9 cellular contexts compared by ENCODE assay signal in genomic region chr15:84034831-84035753, GRCh38.
A peak's percentile ranks its signal among the peaks of the same experiment; 100 is the strongest.
DNase-seq lines count a peak whose midpoint lies in the region; ATAC-seq and TF ChIP-seq lines count a peak whose summit lies in the region.
"Had no signal": no experiment of that assay in that cellular context is flagged by ENCODE, and none has a peak within 500 bp of the region (broad histone marks: within the 10 kb centered on the region; RNA-seq: fewer than 3 reads in every experiment).

No MANE protein-coding gene starts in this region.

- H3K27me3 ChIP-seq in Caco-2 (replicated peaks; ENCODE audit: control insufficient read depth, insufficient read depth, low read length) (no peaks in the 10 kb centered on the region), SU-DHL-6 (ENCODE audit: low read length) (no peaks in the 10 kb centered on the region), right atrium auricular region (no peaks in the 10 kb centered on the region), upper lobe of right lung (no peaks in the 10 kb centered on the region)

- no peaks in the 10 kb centered on the region for H3K4me1 Mint-ChIP-seq in Caco-2 (ENCODE audit: low read depth, unreplicated experiment)

- TF ChIP-seq CTCF in Caco-2 (IDR thresholded peaks at IDR 0.05; ENCODE audit: insufficient read depth in 1 of 2, low read depth in 1 of 2, low read length in 1 of 2, severe bottlenecking in 1 of 2, unreplicated experiment in 1 of 2) (peak; percentile 25 to 59), SU-DHL-6 (IDR thresholded peaks at IDR 0.05; ENCODE audit: insufficient read depth, low read length, poor library complexity, severe bottlenecking) (peak; percentile 33), right atrium auricular region (IDR thresholded peaks at IDR 0.05) (peak; percentile 39 to 47), upper lobe of right lung (IDR thresholded peaks at IDR 0.05) (peak; percentile 41)

- no peak overlapping the region for H3K27ac ChIP-seq in SU-DHL-6 (ENCODE audit: low read depth, low read length)
- no peak overlapping the region for H3K27ac ChIP-seq in right atrium auricular region
- no peak overlapping the region for H3K27ac ChIP-seq in upper lobe of right lung

- intact Hi-C loops in Caco-2 (cut with micrococcal nuclease; ENCODE audit: unreplicated experiment), result loop anchor here (1.0 to 5.0 kb wide), 2 partner anchors 470 to 598 kb away; no protein-coding TSS in a partner anchor
- intact Hi-C loops in upper lobe of right lung (cut with DNase I), result no loop called here

- no TSS peak for BruUV-seq in Caco-2 (replicated peaks; lab: Mats Ljungman, UMichigan)

- H3K4me2 ChIP-seq in SU-DHL-6 (ENCODE audit: low read depth, low read length, poor library complexity, severe bottlenecking), result no peak overlapping the region

- CTCF ChIA-PET in Caco-2 (lab: Charles Lee), result interaction anchor here (1.2 to 1.4 kb wide), 2 partner anchors 9 to 41 kb away, joined by 3 to 5 read pairs; no protein-coding TSS in a partner anchor

- H3K9me2 ChIP-seq in SU-DHL-6 (replicated peaks; ENCODE audit: insufficient read depth, low read length), result no peaks in the 10 kb centered on the region

- H3K79me2 ChIP-seq in SU-DHL-6 (ENCODE audit: insufficient read depth, low read length), result no peaks in the 10 kb centered on the region

- ATAC-seq in HG02642 (IDR thresholded peaks at IDR 0.05; ENCODE audit: poor library complexity, unreplicated experiment) (peak; percentile 44), upper lobe of right lung (peak; percentile 65)

- H4K20me1 ChIP-seq in SU-DHL-6 (ENCODE audit: low read depth, low read length), result no peaks in the 10 kb centered on the region

- H3K9me3 ChIP-seq in Caco-2, result no peaks in the 10 kb centered on the region
- no peaks in the 10 kb centered on the region for H3K9me3 ChIP-seq in SU-DHL-6 (ENCODE audit: insufficient read depth, low read length)
- H3K9me3 ChIP-seq in right atrium auricular region, result no peaks in the 10 kb centered on the region
- no peaks in the 10 kb centered on the region for H3K9me3 ChIP-seq in upper lobe of right lung

- no peak overlapping the region for H3K27ac Mint-ChIP-seq in Caco-2 (ENCODE audit: unreplicated experiment)
- H3K27ac Mint-ChIP-seq: dendritic cell treated with granulocyte-macrophage colony-stimulating factor and Interleukin-4, amounts not matched to agents 40 ng/mL and 50 ng/mL, for 4 days had no signal

- H3K4me3 ChIP-seq in Caco-2 (ENCODE audit: low read depth, low read length), result no peak overlapping the region
- no peak overlapping the region for H3K4me3 ChIP-seq in SU-DHL-6 (ENCODE audit: insufficient read depth, low read length, poor library complexity, severe bottlenecking)
- no peak overlapping the region for H3K4me3 ChIP-seq in right atrium auricular region
- no peak overlapping the region for H3K4me3 ChIP-seq in upper lobe of right lung

- H3K4me1 ChIP-seq in Caco-2, result no peaks in the 10 kb centered on the region
- no peaks in the 10 kb centered on the region for H3K4me1 ChIP-seq in right atrium auricular region
- H3K4me1 ChIP-seq in upper lobe of right lung, result no peaks in the 10 kb centered on the region

- H3K36me3 ChIP-seq in Caco-2 (ENCODE audit: control insufficient read depth, insufficient read depth, low read length), result no peaks in the 10 kb centered on the region
- no peaks in the 10 kb centered on the region for H3K36me3 ChIP-seq in SU-DHL-6 (ENCODE audit: low read length)
- H3K36me3 ChIP-seq in right atrium auricular region, result no peaks in the 10 kb centered on the region
- no peaks in the 10 kb centered on the region for H3K36me3 ChIP-seq in upper lobe of right lung

- DNase-seq in Caco-2 (peak in 1 of 2 experiments; percentile 38), right atrium auricular region (ENCODE audit: low spot score) (no peak), upper lobe of right lung (no peak), NCI-H1436 treated with DMSO at 0.1 percent for 48 hours (lab: John Stamatoyannopoulos, UW) (no peak), NOMO-1 treated with DMSO at 0.1 percent for 48 hours (lab: John Stamatoyannopoulos, UW; ENCODE audit: unreplicated experiment) (no peak)
- DNase-seq in stimulated activated CD4-positive, alpha-beta T cell treated with anti-CD3 and anti-CD28 coated beads, Interleukin-2, amount 100 ng/mL, for 48 hours, result no peak

- H3K9me3 Mint-ChIP-seq in Caco-2 (ENCODE audit: unreplicated experiment), result no peaks in the 10 kb centered on the region
- H3K9me3 Mint-ChIP-seq: dendritic cell treated with granulocyte-macrophage colony-stimulating factor and Interleukin-4, amounts not matched to agents 40 ng/mL and 50 ng/mL, for 4 days had no signal

- H3K27me3 Mint-ChIP-seq in Caco-2 (ENCODE audit: insufficient read depth, unreplicated experiment), result peaks cover 3% of the 10 kb centered on the region

- POLR2A ChIA-PET in Caco-2 (lab: Charles Lee), result no interaction called here

- no peaks in the 10 kb centered on the region for H3F3A ChIP-seq in SU-DHL-6 (ENCODE audit: insufficient read depth)

- no peak overlapping the region for H3K9ac ChIP-seq in SU-DHL-6 (ENCODE audit: low read length)

- H3K4me3 Mint-ChIP-seq in Caco-2 (ENCODE audit: unreplicated experiment), result no peak overlapping the region
- H3K4me3 Mint-ChIP-seq: dendritic cell treated with granulocyte-macrophage colony-stimulating factor and Interleukin-4, amounts not matched to agents 40 ng/mL and 50 ng/mL, for 4 days had no signal

- no peaks in the 10 kb centered on the region for H3K36me3 Mint-ChIP-seq in Caco-2 (ENCODE audit: insufficient read depth, unreplicated experiment)

- no peak overlapping the region for H2AFZ ChIP-seq in SU-DHL-6 (ENCODE audit: low read depth, low read length, severe bottlenecking)
